Comparison of ENCODE assay signal across 8 cellular contexts in the genomic region with DNA sequence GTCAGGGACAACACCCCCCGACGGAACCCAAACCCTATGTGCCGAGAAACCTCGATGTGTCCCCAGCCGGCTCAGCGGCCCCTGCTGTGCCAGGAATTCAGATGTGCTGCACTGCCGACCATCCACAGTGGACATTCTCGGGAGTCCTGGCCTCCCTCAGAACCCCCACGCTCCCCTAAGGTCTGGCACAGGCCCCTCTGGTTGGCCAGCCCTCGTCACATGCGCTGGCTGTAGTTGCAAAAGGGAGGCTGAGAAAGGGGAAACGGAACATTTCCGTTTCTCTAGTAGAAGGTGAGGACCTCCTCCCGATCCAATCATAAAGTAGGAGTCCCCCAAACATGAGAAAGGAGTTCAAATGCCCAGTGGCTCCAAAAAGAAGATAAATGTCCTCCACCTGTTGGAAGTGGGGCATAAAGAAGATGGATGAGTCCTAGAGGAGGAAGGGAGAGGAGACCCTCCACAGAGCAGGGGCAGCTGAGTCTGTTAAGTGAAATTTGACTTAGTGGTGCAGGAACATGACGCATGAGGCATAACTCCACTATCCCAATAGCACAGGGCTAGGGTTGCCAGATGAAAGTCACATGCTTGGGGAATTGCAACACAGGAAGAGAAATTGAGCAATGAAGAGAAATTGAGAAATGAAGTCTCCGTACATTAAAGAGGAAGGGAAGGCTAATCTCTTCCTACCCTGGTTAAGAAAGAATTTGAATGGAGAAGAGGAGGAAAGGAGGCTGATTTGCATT. TPM values are rescaled to one million over a fixed set of nuclear protein-coding genes. Genes with fewer than 3 reads are reported as not detected.
DNase-seq lines count a peak whose midpoint lies in the region; ATAC-seq and TF ChIP-seq lines count a peak whose summit lies in the region.

No MANE protein-coding gene starts in this region.

- peak; percentile 5; the same call in 1 of the 2 replicates for ATAC-seq in HCT116
- peak; percentile 88 to 89 for ATAC-seq in right cardiac atrium
- peak; percentile 93 to 97 for ATAC-seq in gastrocnemius medialis
- no peak for ATAC-seq in GM18498 (IDR thresholded peaks at IDR 0.05; ENCODE audit: unreplicated experiment)

- CTCF ChIA-PET in HCT116 (lab: Charles Lee): interaction anchor here (1.0 to 2.5 kb wide), 8 partner anchors 9 to 357 kb away, joined by 3 to 18 read pairs (median 5); no protein-coding TSS in a partner anchor

- in situ Hi-C loops in gastrocnemius medialis (cut with MboI; ENCODE audit: low sequenced_read_pairs in 4 of 4): loop anchor here (5.0 to 25.0 kb wide), 3 partner anchors 88 to 243 kb away; no protein-coding TSS in a partner anchor

- no peaks in the 10 kb centered on the region for H4K20me1 ChIP-seq in HCT116 (ENCODE audit: insufficient read depth)

- RAD21 ChIA-PET in HCT116 (lab: Charles Lee; ENCODE audit: low non-redundant PET in 1 of 2, low total read pairs in 2 of 2, uncharacterized antibody in 2 of 2, unreplicated experiment in 2 of 2): interaction anchor here (1.0 to 1.6 kb wide), 4 partner anchors 8 to 356 kb away, joined by 3 to 6 read pairs (median 5); no protein-coding TSS in a partner anchor

- 0 out of 4 replicates have a peak overlapping the region, but pooled peaks of 1 of the 2 experiments have one; percentile 1 for H3K4me3 ChIP-seq in HCT116 (replicated peaks in 1 of 2; ENCODE audit: low read depth in 1 of 2, low read length in 2 of 2)
- H3K4me3 ChIP-seq in right cardiac atrium (ENCODE audit: low read length): no peak overlapping the region
- H3K4me3 ChIP-seq in gastrocnemius medialis: peak overlapping the region in 3 of 4 donors; percentile 12 to 41 (median 41)

- H3K9me2 ChIP-seq in HCT116 (ENCODE audit: insufficient read depth): no peaks in the 10 kb centered on the region

- H3K79me2 ChIP-seq in HCT116 (ENCODE audit: insufficient read depth, low read length): no peaks in the 10 kb centered on the region

- BruUV-seq in HCT116 (replicated peaks; lab: Mats Ljungman, UMichigan): no TSS peak

- TF ChIP-seq RAD21 in HCT116 (IDR thresholded peaks at IDR 0.05; ENCODE audit: low read depth): no peak

- POLR2A ChIA-PET in HCT116 (lab: Charles Lee): interaction anchor here (0.7 to 1.0 kb wide), 2 partner anchors 47 to 88 kb away, joined by 3 read pairs; no protein-coding TSS in a partner anchor

- TF ChIP-seq POLR2A in HCT116 (IDR thresholded peaks at IDR 0.05; ENCODE audit: borderline replicate concordance, extremely low read depth, insufficient read depth, insufficient read length) (no peak), gastrocnemius medialis (IDR thresholded peaks at IDR 0.05) (peak; percentile 42 to 59)

- TF ChIP-seq CTCF in HCT116 (IDR thresholded peaks at IDR 0.05 in 2 of 3, conservative IDR thresholded peaks at IDR 0.05 in 1 of 3; ENCODE audit: borderline replicate concordance in 1 of 3, insufficient read depth in 1 of 3, low read depth in 2 of 3, low read length in 2 of 3) (no peak), gastrocnemius medialis (IDR thresholded peaks at IDR 0.05 in 4 of 5, conservative IDR thresholded peaks at IDR 0.05 in 1 of 5) (no peak)

- H2AFZ ChIP-seq in HCT116 (ENCODE audit: low read depth, low read length, poor library complexity, severe bottlenecking): peak overlapping the region; percentile 97

- peak overlapping the region; percentile 53 for H3K4me2 ChIP-seq in HCT116 (ENCODE audit: low read length)

- no peak overlapping the region for H3K27ac ChIP-seq in HCT116 (ENCODE audit: low read depth, low read length)
- H3K27ac ChIP-seq in right cardiac atrium (ENCODE audit: low read length): peak overlapping the region; percentile 93
- H3K27ac ChIP-seq in gastrocnemius medialis: peak overlapping the region; percentile 63 to 87 (median 81)

- intact Hi-C loops in HCT116 (cut with micrococcal nuclease) (loop anchor here (1.0 to 5.0 kb wide), 4 partner anchors 48 to 408 kb away; a partner anchor contains a TSS), right cardiac atrium (cut with DNase I) (loop anchor here (2.0 to 10.0 kb wide), 7 partner anchors 50 to 408 kb away; a partner anchor contains a TSS), gastrocnemius medialis (cut with DNase I; ENCODE audit: low total_unique reads) (loop anchor here (1.0 to 2.0 kb wide), 6 partner anchors 50 to 356 kb away; a partner anchor contains a TSS)

- H3K36me3 ChIP-seq in HCT116 (ENCODE audit: control insufficient read depth in 1 of 2, insufficient read depth in 2 of 2, low read length in 2 of 2) (no peaks in the 10 kb centered on the region), gastrocnemius medialis (no peaks in the 10 kb centered on the region)

- 55% methylated on average over 16 of the region's 16 CpGs for WGBS in right cardiac atrium

- H3K27me3 ChIP-seq in HCT116 (ENCODE audit: insufficient read depth, low read length) (no peaks in the 10 kb centered on the region), right cardiac atrium (ENCODE audit: control insufficient read depth, insufficient read depth) (no peaks in the 10 kb centered on the region), gastrocnemius medialis (no peaks in the 10 kb centered on the region)

- no peak for DNase-seq in HCT116 (ENCODE audit: low read depth, low spot score)
- peak; percentile 98 for DNase-seq in amniotic epithelial cell (ENCODE audit: low read depth)
- DNase-seq in right cardiac atrium: peak; percentile 82 to 90 (median 82)
- peak; percentile 69 to 80 for DNase-seq in gastrocnemius medialis
- no peak for DNase-seq in DMS53 (lab: John Stamatoyannopoulos, UW)
- no peak for DNase-seq in NCI-H2171 treated with DMSO at 0.1 percent for 48 hours (lab: John Stamatoyannopoulos, UW)
- no peak for DNase-seq in NCI-H510A (lab: John Stamatoyannopoulos, UW)

- peaks cover 22 to 39% of the 10 kb centered on the region in 2 experiments for H3K4me1 ChIP-seq in HCT116 (ENCODE audit: control insufficient read depth in 1 of 2, insufficient read depth in 2 of 2, low read length in 2 of 2)
- H3K4me1 ChIP-seq in right cardiac atrium (ENCODE audit: control insufficient read depth, insufficient read depth, low read length): peaks cover 13% of the 10 kb centered on the region
- peaks cover 19 to 27% of the 10 kb centered on the region in 2 donors for H3K4me1 ChIP-seq in gastrocnemius medialis

- H3K9ac ChIP-seq in HCT116 (ENCODE audit: low read length): no peak overlapping the region

- H3K9me3 ChIP-seq in HCT116 (ENCODE audit: control insufficient read depth in 1 of 2, insufficient read depth in 1 of 2, low read depth in 1 of 2, low read length in 2 of 2) (no peaks in the 10 kb centered on the region), right cardiac atrium (ENCODE audit: control insufficient read depth, low read length) (no peaks in the 10 kb centered on the region), gastrocnemius medialis (no peaks in the 10 kb centered on the region)

TF ChIP-seq in HCT116, 20 proteins besides CTCF, POLR2A, EP300 and RAD21:
- peak; percentile 26; the same call in 1 of the 2 replicates for TF ChIP-seq CEBPB (IDR thresholded peaks at IDR 0.05; ENCODE audit: low read depth)
- no peak for TF ChIP-seq SIN3A (IDR thresholded peaks at IDR 0.05; ENCODE audit: low read depth)

RNA-seq across cellular contexts. Expression of a gene that starts 49.3 kb away (rescaled TPM):
- total RNA-seq in HCT116 (2021; ENCODE audit: unreplicated experiment) (88.0 TPM), right cardiac atrium (100 to 1,000 TPM in 1 of 4 donors, 10 to 100 TPM in 3; 74.6 to 130 (median 91.7) TPM), gastrocnemius medialis (10 to 100 TPM; 15.8 to 48.1 (median 20.4) TPM)
- 68.8 and 74.3 TPM in 2 replicates for polyA plus RNA-seq in HCT116 (2012)
- polyA plus RNA-seq in right cardiac atrium: 65.6 TPM

Comparison
In these comparisons a context has a peak if more than half of its experiments do, and no peak if none do; other contexts are left out.
1. DNase-seq: peak in amniotic epithelial cell (single experiment), right cardiac atrium (3 of 3) and gastrocnemius medialis (2 of 2); none in HCT116 (single experiment), DMS53 (single experiment), NCI-H2171 treated with DMSO at 0.1 percent for 48 hours (single experiment) and NCI-H510A (single experiment).